In the genomic region with DNA sequence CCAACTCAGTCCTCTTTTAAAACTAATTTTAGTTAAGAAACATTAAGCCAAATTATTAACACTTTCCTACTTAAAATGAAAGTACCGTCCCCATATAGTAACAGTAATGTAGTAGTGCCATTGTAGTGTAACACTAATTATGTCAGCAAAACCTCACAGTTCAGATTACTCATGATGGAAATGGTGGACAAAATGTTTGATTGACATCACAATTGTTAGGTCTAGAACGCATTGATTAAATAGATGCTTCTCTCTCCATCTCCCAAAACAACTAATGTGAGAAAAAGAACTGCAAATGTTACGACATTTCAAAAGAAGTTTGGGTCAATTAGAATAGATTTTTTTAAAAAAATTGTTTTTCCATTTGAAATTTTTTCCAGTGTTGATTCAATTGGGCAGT, we compare ENCODE assay signal across 8 cellular contexts. TPM values are rescaled to one million over a fixed set of nuclear protein-coding genes. Genes with fewer than 3 reads are reported as not detected.
DNase-seq lines count a peak whose midpoint lies in the region; ATAC-seq and FAIRE-seq lines count a peak whose summit lies in the region.

No MANE protein-coding gene starts in this region.

- FAIRE-seq in G401.6 (lab: Jason Lieb, UNC): peak; percentile 88

- no peak for ATAC-seq in HG02938 (IDR thresholded peaks at IDR 0.05; ENCODE audit: unreplicated experiment)
- ATAC-seq in aorta (ENCODE audit: low FRiP score): no peak
- no peak for ATAC-seq in HG03097 (IDR thresholded peaks at IDR 0.05; ENCODE audit: low FRiP score, unreplicated experiment)

- H2AFZ ChIP-seq in neuron (ENCODE audit: low read depth, low read length): no peak overlapping the region

- intact Hi-C loops in aorta (cut with DNase I): loop anchor here in 1 of 2 donors (5.0 to 10.0 kb wide), 3 partner anchors 57 to 164 kb away; partner anchors contain the start of gene CHN1

- 56% methylated on average over 3 of the region's 3 CpGs for WGBS in aorta, 2 donors

- peak overlapping the region in 1 of 2 donors; percentile 67 for H3K9ac ChIP-seq in duodenal mucosa (ENCODE audit: low read depth in 1 of 2, low read length in 2 of 2)

- H3K4me3 ChIP-seq in duodenal mucosa (ENCODE audit: low read depth in 1 of 2, low read length in 2 of 2) (peak overlapping the region; percentile 90 to 100), neuron (ENCODE audit: low read length) (peak overlapping the region; percentile 99), aorta (ENCODE audit: low read length in 2 of 2) (no peak overlapping the region)

- H3K9me3 ChIP-seq in duodenal mucosa (ENCODE audit: control insufficient read depth in 1 of 2, low read length in 2 of 2) (no peaks in the 10 kb centered on the region), neuron (ENCODE audit: low read length) (peaks cover 3% of the 10 kb centered on the region), aorta (ENCODE audit: control insufficient read depth, low read length) (no peaks in the 10 kb centered on the region)

- peaks cover 12 to 17% of the 10 kb centered on the region in 2 donors for H3K4me1 ChIP-seq in duodenal mucosa (ENCODE audit: control insufficient read depth in 1 of 2, insufficient read depth in 2 of 2, low read length in 2 of 2)
- H3K4me1 ChIP-seq in neuron (ENCODE audit: insufficient read depth, low read length): peaks cover 14% of the 10 kb centered on the region
- H3K4me1 ChIP-seq in aorta (ENCODE audit: control insufficient read depth in 1 of 2, insufficient read depth in 2 of 2, low read length in 2 of 2): no peaks in the 10 kb centered on the region

- no peaks in the 10 kb centered on the region for H3K27me3 ChIP-seq in duodenal mucosa (ENCODE audit: control insufficient read depth in 1 of 2, insufficient read depth in 2 of 2, low read length in 2 of 2)
- H3K27me3 ChIP-seq in neuron (ENCODE audit: insufficient read depth, low read length): no peaks in the 10 kb centered on the region
- no peaks in the 10 kb centered on the region for H3K27me3 ChIP-seq in aorta (ENCODE audit: control insufficient read depth in 1 of 2, insufficient read depth in 2 of 2, low read length in 1 of 2)

- H3K36me3 ChIP-seq in duodenal mucosa (ENCODE audit: control insufficient read depth in 1 of 2, insufficient read depth in 2 of 2, low read length in 2 of 2): peaks cover 0 to 5% of the 10 kb centered on the region in 2 donors
- no peaks in the 10 kb centered on the region for H3K36me3 ChIP-seq in neuron (ENCODE audit: insufficient read depth, low read length)
- peaks cover 0 to 3% of the 10 kb centered on the region in 2 donors for H3K36me3 ChIP-seq in aorta (ENCODE audit: control insufficient read depth in 1 of 2, insufficient read depth in 2 of 2, low read length in 1 of 2)

- H3K27ac ChIP-seq in duodenal mucosa (ENCODE audit: low read depth, low read length) (no peak overlapping the region), aorta (ENCODE audit: low read depth in 1 of 2, low read length in 2 of 2) (no peak overlapping the region)

- DNase-seq in NAMALWA (ENCODE audit: low spot score) (peak; percentile 19), NCI-H1417 treated with DMSO at 0.1 percent for 48 hours (lab: John Stamatoyannopoulos, UW) (no peak), aorta (no peak)

RNA-seq across cellular contexts. Expression of gene ATF2, which starts 1.2 kb away (rescaled TPM):
- 10 to 100 TPM; 60.4 to 72.0 TPM for total RNA-seq in aorta
- polyA plus RNA-seq in aorta: 10 to 100 TPM; 17.3 to 21.5 TPM

RNA-seq across cellular contexts. Expression of gene ATP5MC3, which starts 12.3 kb away (rescaled TPM):
- total RNA-seq in aorta: 10 to 100 TPM; 89.7 to 89.9 TPM
- polyA plus RNA-seq in aorta: 100 to 1,000 TPM; 146 to 238 TPM

Comparison
In these comparisons a context has a peak if more than half of its experiments do, and no peak if none do; other contexts are left out.
1. H3K4me3 ChIP-seq: peak in duodenal mucosa (2 of 2) and neuron (single experiment); none in aorta (0 of 2).